23 cellular contexts compared by ENCODE assay signal in genomic region chr6:222468-222867, GRCh38.
A peak's percentile ranks its signal among the peaks of the same experiment; 100 is the strongest.
DNase-seq lines count a peak whose midpoint lies in the region; ATAC-seq, FAIRE-seq and TF ChIP-seq lines count a peak whose summit lies in the region.
"Had no signal": no experiment of that assay in that cellular context is flagged by ENCODE, and none has a peak within 500 bp of the region (broad histone marks: within the 10 kb centered on the region; RNA-seq: fewer than 3 reads in every experiment).

No MANE protein-coding gene starts in this region.

- TF ChIP-seq CTCF in OCI-LY3 (IDR thresholded peaks at IDR 0.05; ENCODE audit: low read depth, low read length) (no peak), foreskin keratinocyte (conservative IDR thresholded peaks at IDR 0.05) (no peak), GM13976 (IDR thresholded peaks at IDR 0.05; ENCODE audit: borderline replicate concordance, control extremely low read depth, extremely low read depth, insufficient read depth, missing control alignments) (no peak)

- H3K4me2 ChIP-seq in OCI-LY3 (ENCODE audit: low read length): peak overlapping the region; percentile 88

- in situ Hi-C loops in GM13976 (cut with MboI; ENCODE audit: low sequenced_read_pairs, unreplicated experiment): no loop called here

- no peaks in the 10 kb centered on the region for H4K20me1 ChIP-seq in OCI-LY3 (ENCODE audit: insufficient read depth, low read length)

- H3K79me2 ChIP-seq in OCI-LY3 (ENCODE audit: low read length): peaks cover 25% of the 10 kb centered on the region

- peaks cover 2% of the 10 kb centered on the region for H3K9me3 Mint-ChIP-seq in activated CD8-positive, alpha-beta memory T cell treated with anti-CD3 and anti-CD28 coated beads, Interleukin-2, amount 10 ng/mL, durations not matched to agents 7 days and 5 days (ENCODE audit: low read depth)
- H3K9me3 Mint-ChIP-seq: IgD-negative memory B cell had no signal

- CTCF ChIA-PET in activated CD8-positive, alpha-beta memory T cell treated with anti-CD3 and anti-CD28 coated beads, Interleukin-2, amount 10 ng/mL, durations not matched to agents 7 days and 5 days (lab: Charles Lee): interaction anchor here (0.7 to 4.2 kb wide), 11 partner anchors 10 to 277 kb away, joined by 3 to 42 read pairs (median 3); partner anchors contain the start of gene IRF4

- H2AFZ ChIP-seq in OCI-LY3 (ENCODE audit: low read depth, low read length): no peak overlapping the region

- no peak for TF ChIP-seq POLR2A in GM12892 (IDR thresholded peaks at IDR 0.05; ENCODE audit: low read depth, low read length)

- H3K4me3 Mint-ChIP-seq in activated CD8-positive, alpha-beta memory T cell treated with anti-CD3 and anti-CD28 coated beads, Interleukin-2, amount 10 ng/mL, durations not matched to agents 7 days and 5 days: no peak overlapping the region

- H3K4me1 ChIP-seq in OCI-LY3 (ENCODE audit: low read length) (peaks cover 99% of the 10 kb centered on the region), foreskin keratinocyte (peaks cover 21% of the 10 kb centered on the region)

- FAIRE-seq in GM12892 (lab: Jason Lieb, UNC): peak; percentile 5
- FAIRE-seq: H54, small intestine had no signal

- peak overlapping the region; percentile 66 for H3K4me3 ChIP-seq in OCI-LY3 (ENCODE audit: low read length)
- H3K4me3 ChIP-seq: Peyer's patch, tibial nerve had no signal

- no peak for DNase-seq in activated CD8-positive, alpha-beta memory T cell treated with anti-CD3 and anti-CD28 coated beads, Interleukin-2, amount 10 ng/mL, durations not matched to agents 7 days and 5 days
- no peak for DNase-seq in activated CD8-positive, alpha-beta memory T cell treated with anti-CD3 and anti-CD28 coated beads, Interleukin-2, amount 50 U/mL, for 4 hours
- DNase-seq in GM12892 (ENCODE audit: insufficient read length): no peak
- no peak for DNase-seq in foreskin keratinocyte
- DNase-seq in anterior cingulate cortex (lab: John Stamatoyannopoulos, UW): no peak
- DNase-seq in GM13976 (ENCODE audit: low spot score): no peak
- DNase-seq: activated CD4-positive, CD25-positive, alpha-beta regulatory T cell treated with anti-CD3 and anti-CD28 coated beads, Interleukin-2, amount 50 U/mL, for 72 hours; brain microvascular endothelial cell; DMS153; islet precursor cell; midbrain; naive thymus-derived CD4-positive, alpha-beta T cell; NCI-H1105 treated with DMSO at 0.1 percent for 48 hours; NCI-H1930; NCI-H524 treated with DMSO at 0.1 percent for 48 hours; Peyer's patch; SHP77 treated with DMSO at 0.1 percent for 48 hours; small intestine; stimulated activated CD8-positive, alpha-beta memory T cell treated with anti-CD3 and anti-CD28 coated beads, Interleukin-4, amount 100 ng/mL, for 48 hours had no signal

- H3K36me3 ChIP-seq in OCI-LY3 (replicated peaks; ENCODE audit: low read depth, low read length): no peaks in the 10 kb centered on the region
- H3K36me3 ChIP-seq: brain microvascular endothelial cell, Peyer's patch, tibial nerve had no signal

- H3K27me3 ChIP-seq in OCI-LY3 (ENCODE audit: low read depth, low read length): no peaks in the 10 kb centered on the region
- H3K27me3 ChIP-seq in foreskin keratinocyte: no peaks in the 10 kb centered on the region
- H3K27me3 ChIP-seq: brain microvascular endothelial cell, Peyer's patch, tibial nerve had no signal

- H3K27ac Mint-ChIP-seq in activated CD8-positive, alpha-beta memory T cell treated with anti-CD3 and anti-CD28 coated beads, Interleukin-2, amount 10 ng/mL, durations not matched to agents 7 days and 5 days: peak overlapping the region; percentile 93

- H3K27me3 Mint-ChIP-seq in activated CD8-positive, alpha-beta memory T cell treated with anti-CD3 and anti-CD28 coated beads, Interleukin-2, amount 10 ng/mL, durations not matched to agents 7 days and 5 days: no peaks in the 10 kb centered on the region
- H3K27me3 Mint-ChIP-seq: naive thymus-derived CD4-positive, alpha-beta T cell had no signal

- peaks cover 79% of the 10 kb centered on the region for H3K4me1 Mint-ChIP-seq in activated CD8-positive, alpha-beta memory T cell treated with anti-CD3 and anti-CD28 coated beads, Interleukin-2, amount 10 ng/mL, durations not matched to agents 7 days and 5 days

- no peak for ATAC-seq in activated CD8-positive, alpha-beta memory T cell treated with anti-CD3 and anti-CD28 coated beads, Interleukin-2, amount 10 ng/mL, durations not matched to agents 7 days and 5 days
- ATAC-seq in foreskin keratinocyte: no peak
- ATAC-seq: naive thymus-derived CD4-positive, alpha-beta T cell had no signal

- H3K9ac ChIP-seq in OCI-LY3 (ENCODE audit: low read length): peak overlapping the region; percentile 98

- peaks cover 6% of the 10 kb centered on the region for H3K36me3 Mint-ChIP-seq in activated CD8-positive, alpha-beta memory T cell treated with anti-CD3 and anti-CD28 coated beads, Interleukin-2, amount 10 ng/mL, durations not matched to agents 7 days and 5 days
- H3K36me3 Mint-ChIP-seq: IgD-negative memory B cell had no signal

- no peaks in the 10 kb centered on the region for H3K9me3 ChIP-seq in OCI-LY3 (ENCODE audit: insufficient read depth, low read length)
- H3K9me3 ChIP-seq: Peyer's patch, tibial nerve had no signal

- H3K27ac ChIP-seq in OCI-LY3 (ENCODE audit: low read length) (peak overlapping the region; percentile 100), foreskin keratinocyte (peak overlapping the region; percentile 15)
- H3K27ac ChIP-seq: brain microvascular endothelial cell, Peyer's patch, tibial nerve had no signal
